In genomic region chr10:92238586-92239098, GRCh38 we compare ENCODE assay signal across 8 cellular contexts. TPM values are rescaled to one million over a fixed set of nuclear protein-coding genes. Genes with fewer than 3 reads are reported as not detected.
A peak's percentile ranks its signal among the peaks of the same experiment; 100 is the strongest.
DNase-seq lines count a peak whose midpoint lies in the region; ATAC-seq and TF ChIP-seq lines count a peak whose summit lies in the region.

No MANE protein-coding gene starts in this region.

- intact Hi-C loops in left cardiac atrium (cut with DNase I) (loop anchor here in 1 of 2 donors (10.0 kb wide), 1 partner anchor 154 kb away; no protein-coding TSS in a partner anchor), prostate gland (cut with DNase I) (loop anchor here (1.0 to 5.0 kb wide), 2 partner anchors 53 to 151 kb away; partner anchors contain the start of genes CPEB3 and MARCHF5), posterior vena cava (cut with DNase I) (no loop called here)

- no peak overlapping the region for H3K27ac Mint-ChIP-seq in activated naive CD4-positive, alpha-beta T cell treated with anti-CD3 and anti-CD28 coated beads, Interleukin-2, amount 10 ng/mL, durations not matched to agents 7 days and 5 days
- H3K27ac Mint-ChIP-seq in activated naive CD8-positive, alpha-beta T cell = no peak overlapping the region

- ATAC-seq in left cardiac atrium (peak; percentile 28 to 70), HG02763 (IDR thresholded peaks at IDR 0.05; ENCODE audit: unreplicated experiment) (no peak)

- peak overlapping the region; percentile 87 to 92 for H3K27ac ChIP-seq in prostate gland

- peak overlapping the region; percentile 71 for H3K4me3 Mint-ChIP-seq in activated naive CD4-positive, alpha-beta T cell treated with anti-CD3 and anti-CD28 coated beads, Interleukin-2, amount 10 ng/mL, durations not matched to agents 7 days and 5 days
- H3K4me3 Mint-ChIP-seq in activated naive CD8-positive, alpha-beta T cell = peak overlapping the region; percentile 85

- peaks cover 19% of the 10 kb centered on the region for H3K36me3 Mint-ChIP-seq in activated naive CD4-positive, alpha-beta T cell treated with anti-CD3 and anti-CD28 coated beads, Interleukin-2, amount 10 ng/mL, durations not matched to agents 7 days and 5 days
- peaks cover 3% of the 10 kb centered on the region for H3K36me3 Mint-ChIP-seq in activated naive CD8-positive, alpha-beta T cell

- no peaks in the 10 kb centered on the region for H3K27me3 ChIP-seq in prostate gland (replicated peaks; ENCODE audit: insufficient read depth)

- TF ChIP-seq POLR2A in prostate gland (IDR thresholded peaks at IDR 0.05) = no peak

- peaks cover 37% of the 10 kb centered on the region for H3K27me3 Mint-ChIP-seq in activated naive CD4-positive, alpha-beta T cell treated with anti-CD3 and anti-CD28 coated beads, Interleukin-2, amount 10 ng/mL, durations not matched to agents 7 days and 5 days
- no peaks in the 10 kb centered on the region for H3K27me3 Mint-ChIP-seq in activated naive CD8-positive, alpha-beta T cell

- no peak for DNase-seq in activated naive CD4-positive, alpha-beta T cell treated with anti-CD3 and anti-CD28 coated beads, Interleukin-2, amount 10 ng/mL, durations not matched to agents 7 days and 5 days
- no peak for DNase-seq in activated naive CD4-positive, alpha-beta T cell treated with Interleukin-2 at 50 U/mL for 16 hours
- peak; percentile 51 for DNase-seq in left cardiac atrium
- peak; percentile 75 for DNase-seq in prostate gland (ENCODE audit: low spot score)
- DNase-seq in posterior vena cava (ENCODE audit: low spot score) = no peak
- DNase-seq in stimulated activated CD4-positive, alpha-beta T cell treated with anti-CD3 and anti-CD28 coated beads, Interleukin-4, amount 100 ng/mL, for 4 hours = no peak

- H3K36me3 ChIP-seq in prostate gland = no peaks in the 10 kb centered on the region

- peaks cover 3% of the 10 kb centered on the region for H3K4me1 ChIP-seq in prostate gland (replicated peaks)

- CTCF ChIA-PET in activated naive CD4-positive, alpha-beta T cell treated with anti-CD3 and anti-CD28 coated beads, Interleukin-2, amount 10 ng/mL, durations not matched to agents 7 days and 5 days (lab: Charles Lee) = interaction anchor here (0.6 kb wide), 1 partner anchor 480 kb away, joined by 4 read pairs; no protein-coding TSS in a partner anchor

- peaks cover 32% of the 10 kb centered on the region for H3K4me1 Mint-ChIP-seq in activated naive CD4-positive, alpha-beta T cell treated with anti-CD3 and anti-CD28 coated beads, Interleukin-2, amount 10 ng/mL, durations not matched to agents 7 days and 5 days
- peaks cover 35% of the 10 kb centered on the region for H3K4me1 Mint-ChIP-seq in activated naive CD8-positive, alpha-beta T cell (ENCODE audit: low read depth)

- H3K4me3 ChIP-seq in prostate gland = peak overlapping the region; percentile 63 to 74

- no peaks in the 10 kb centered on the region for H3K9me3 ChIP-seq in prostate gland

- H3K9me3 Mint-ChIP-seq in activated naive CD4-positive, alpha-beta T cell treated with anti-CD3 and anti-CD28 coated beads, Interleukin-2, amount 10 ng/mL, durations not matched to agents 7 days and 5 days = no peaks in the 10 kb centered on the region
- no peaks in the 10 kb centered on the region for H3K9me3 Mint-ChIP-seq in activated naive CD8-positive, alpha-beta T cell (ENCODE audit: low read depth)

- WGBS in prostate gland = 34% methylated on average over 8 of the region's 8 CpGs

- TF ChIP-seq CTCF in prostate gland (IDR thresholded peaks at IDR 0.05) = no peak

RNA-seq across cellular contexts. Expression of gene CPEB3, which starts 52.2 kb away (rescaled TPM):
- total RNA-seq in left cardiac atrium = 10 to 100 TPM in 1 of 2 donors, 1 to 10 TPM in 1; 7.4 to 11.4 TPM
- 10 to 100 TPM; 10.6 to 16.9 TPM for total RNA-seq in prostate gland
- total RNA-seq in posterior vena cava = 1 to 10 TPM; 3.1 to 3.5 TPM

RNA-seq across cellular contexts. Expression of gene MARCHF5, which starts 52.3 kb away (rescaled TPM):
- 10 to 100 TPM; 27.6 to 34.3 TPM for total RNA-seq in left cardiac atrium
- 10 to 100 TPM; 20.8 TPM for total RNA-seq in prostate gland
- total RNA-seq in posterior vena cava = 10 to 100 TPM; 20.8 to 24.1 TPM

Comparison
In these comparisons a context has a peak if more than half of its experiments do, and no peak if none do; other contexts are left out.
1. DNase-seq: peak in left cardiac atrium (single experiment) and prostate gland (single experiment); none in activated naive CD4-positive, alpha-beta T cell treated with anti-CD3 and anti-CD28 coated beads, Interleukin-2, amount 10 ng/mL, durations not matched to agents 7 days and 5 days (single experiment), activated naive CD4-positive, alpha-beta T cell treated with Interleukin-2 at 50 U/mL for 16 hours (single experiment), posterior vena cava (single experiment) and stimulated activated CD4-positive, alpha-beta T cell treated with anti-CD3 and anti-CD28 coated beads, Interleukin-4, amount 100 ng/mL, for 4 hours (0 of 2).